ENCODE assay signal across 1 cellular context in the genomic region with DNA sequence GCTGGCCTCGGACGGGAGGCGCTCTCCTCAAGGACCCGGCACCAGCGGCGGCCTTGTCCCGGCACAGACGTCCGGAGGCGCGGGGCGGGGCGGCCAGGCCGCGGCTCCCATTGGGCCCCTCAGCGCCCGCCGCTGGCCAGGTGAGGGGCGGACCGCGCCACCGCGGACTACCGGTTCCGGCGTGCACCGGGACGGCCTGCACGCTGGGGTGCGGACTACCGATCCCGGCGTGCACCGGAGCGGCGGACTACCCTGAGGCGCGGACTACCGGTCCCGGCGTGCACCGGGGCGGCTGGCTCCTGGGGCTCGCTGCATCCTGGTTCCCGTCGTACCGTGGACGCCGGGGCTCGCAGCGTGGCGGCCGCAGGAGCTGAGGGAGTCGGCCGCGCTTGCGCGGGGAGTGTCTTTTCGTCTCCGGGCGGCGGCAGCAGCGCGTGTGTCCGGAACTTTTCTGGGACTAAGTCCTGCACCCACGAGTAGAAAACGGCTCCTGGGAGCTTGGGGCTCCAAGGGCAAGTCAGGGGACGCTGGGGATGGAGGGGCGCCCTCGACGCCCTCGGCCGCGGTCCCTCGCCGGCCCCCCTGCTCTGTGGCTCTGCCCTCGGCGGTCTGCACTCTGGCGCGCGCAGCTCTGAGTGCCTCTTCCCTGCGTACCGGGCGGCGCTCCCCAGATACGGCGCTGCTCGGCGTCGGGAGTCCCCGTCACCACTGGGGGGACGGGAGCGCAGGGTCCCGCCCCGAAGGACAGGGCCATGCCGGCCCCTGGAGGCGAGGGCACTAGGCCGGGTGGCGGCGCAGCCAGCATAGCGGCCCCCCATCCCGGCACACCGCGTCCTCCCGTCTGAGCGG.
TF ChIP-seq lines count a peak whose summit lies in the region.

LETM1 (minus strand) TSS at position 86 of the 849 bp plus-strand sequence. CDS start 206 bp downstream, outside the sequence.

TF ChIP-seq in H1, 55 proteins besides CTCF, POLR2A, EP300 and RAD21 (continued from another document):
- TF ChIP-seq BACH1 (IDR thresholded peaks at IDR 0.05; ENCODE audit: low read length) (peak; percentile 36; the same call in 1 of the 2 replicates), POU5F1 (IDR thresholded peaks at IDR 0.05; ENCODE audit: low read depth, low read length) (no peak), POLR2AphosphoS5 (IDR thresholded peaks at IDR 0.05; ENCODE audit: low read depth, low read length) (no peak), GABPA (IDR thresholded peaks at IDR 0.05; ENCODE audit: borderline replicate concordance, insufficient read depth, low read length) (0 out of 2 replicates have a peak, but pooled peaks have one; percentile 10), ASH2L (IDR thresholded peaks at IDR 0.05; ENCODE audit: low read length) (peak; percentile 83), EGR1 (IDR thresholded peaks at IDR 0.05; ENCODE audit: borderline replicate concordance, low read depth, low read length) (no peak), ATF3 (IDR thresholded peaks at IDR 0.05; ENCODE audit: insufficient read depth, low read depth, low read length) (0 out of 2 replicates have a peak, but pooled peaks have one; percentile 13), SP2 (IDR thresholded peaks at IDR 0.05; ENCODE audit: low read length) (no peak), TAF1 (IDR thresholded peaks at IDR 0.05; ENCODE audit: low read depth, low read length) (peak; percentile 30; the same call in 1 of the 2 replicates), SP4 (IDR thresholded peaks at IDR 0.05; ENCODE audit: low read length) (0 out of 2 replicates have a peak, but pooled peaks have one; percentile 46), TBP (IDR thresholded peaks at IDR 0.05; ENCODE audit: low read depth, low read length) (peak; percentile 20; the same call in 1 of the 2 replicates), TCF12 (IDR thresholded peaks at IDR 0.05; ENCODE audit: low read depth, low read length) (0 out of 2 replicates have a peak, but pooled peaks have one; percentile 23), E2F6 (IDR thresholded peaks at IDR 0.05) (0 out of 2 replicates have a peak, but pooled peaks have one; percentile 2), RNF2 (IDR thresholded peaks at IDR 0.05; ENCODE audit: borderline replicate concordance, low read depth, low read length, missing control alignments, poor library complexity, severe bottlenecking) (peak; percentile 21)
- TF ChIP-seq, protein P1, sequence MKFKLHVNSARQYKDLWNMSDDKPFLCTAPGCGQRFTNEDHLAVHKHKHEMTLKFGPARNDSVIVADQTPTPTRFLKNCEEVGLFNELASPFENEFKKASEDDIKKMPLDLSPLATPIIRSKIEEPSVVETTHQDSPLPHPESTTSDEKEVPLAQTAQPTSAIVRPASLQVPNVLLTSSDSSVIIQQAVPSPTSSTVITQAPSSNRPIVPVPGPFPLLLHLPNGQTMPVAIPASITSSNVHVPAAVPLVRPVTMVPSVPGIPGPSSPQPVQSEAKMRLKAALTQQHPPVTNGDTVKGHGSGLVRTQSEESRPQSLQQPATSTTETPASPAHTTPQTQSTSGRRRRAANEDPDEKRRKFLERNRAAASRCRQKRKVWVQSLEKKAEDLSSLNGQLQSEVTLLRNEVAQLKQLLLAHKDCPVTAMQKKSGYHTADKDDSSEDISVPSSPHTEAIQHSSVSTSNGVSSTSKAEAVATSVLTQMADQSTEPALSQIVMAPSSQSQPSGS (IDR thresholded peaks at IDR 0.05; ENCODE audit: low read length), result no peak
